Comparison of ENCODE assay signal across 22 cellular contexts in genomic region chr2:210222607-210223006, GRCh38. TPM values are rescaled to one million over a fixed set of nuclear protein-coding genes. Genes with fewer than 3 reads are reported as not detected.
"Had no signal": no experiment of that assay in that cellular context is flagged by ENCODE, and none has a peak within 500 bp of the region (broad histone marks: within the 10 kb centered on the region; RNA-seq: fewer than 3 reads in every experiment).

No MANE protein-coding gene starts in this region.

- DNase-seq: activated CD4-positive, alpha-beta T cell treated with anti-CD3 and anti-CD28 coated beads for 4 hours; activated CD4-positive, alpha-beta T cell treated with anti-CD3 and anti-CD28 coated beads, Interleukin-2, amount 50 U/mL, for 4 hours; activated effector memory CD4-positive, alpha-beta T cell treated with Interleukin-2 at 50 U/mL for 16 hours; activated naive CD4-positive, alpha-beta T cell treated with anti-CD3 and anti-CD28 coated beads for 36 hours; activated naive CD8-positive, alpha-beta T cell treated with anti-CD3 and anti-CD28 coated beads for 36 hours; activated T-cell treated with anti-CD3 and anti-CD28 coated beads for 4 hours; activated T-cell treated with anti-CD3 and anti-CD28 coated beads, Interleukin-2, amount 50 U/mL, for 72 hours; endodermal cell; foreskin keratinocyte; heart right ventricle; mesendoderm; mucosa of descending colon; right cardiac atrium; stimulated activated CD4-positive, alpha-beta T cell treated with anti-CD3 and anti-CD28 coated beads, Interleukin-2, amount 100 ng/mL, for 48 hours; stimulated activated naive CD4-positive, alpha-beta T cell treated with Interleukin-2 at 50 U/mL for 16 hours; testis had no signal

- H3K27me3 ChIP-seq: testis had no signal

- H3K36me3 ChIP-seq: esophagus muscularis mucosa, heart right ventricle had no signal

- ATAC-seq: activated T-cell treated with anti-CD3 and anti-CD28 coated beads, Interleukin-2, amount 50 U/mL, for 72 hours; foreskin keratinocyte; heart right ventricle; mucosa of descending colon; natural killer cell treated with Interleukin-12 subunit alpha and Interleukin-12 subunit beta and Interleukin-15 and Interleukin-18, amount 100 ng/mL, for 72 hours; right cardiac atrium had no signal

- H3K4me3 ChIP-seq: esophagus muscularis mucosa, lung, mucosa of descending colon, testis had no signal

- H3K27ac ChIP-seq: esophagus muscularis mucosa, foreskin keratinocyte, heart right ventricle, VCaP had no signal

- H3K9me3 ChIP-seq: esophagus muscularis mucosa, heart right ventricle, mucosa of descending colon, testis had no signal

RNA-seq across cellular contexts. Expression of gene ACADL, which starts 2.6 kb away (rescaled TPM):
- total RNA-seq: activated naive CD4-positive, alpha-beta T cell treated with anti-CD3 and anti-CD28 coated beads for 36 hours; activated naive CD8-positive, alpha-beta T cell treated with anti-CD3 and anti-CD28 coated beads for 36 hours; activated T-cell treated with anti-CD3 and anti-CD28 coated beads, Interleukin-2, amount 50 U/mL, for 72 hours; glomerular endothelial cell; natural killer cell treated with Interleukin-12 subunit alpha and Interleukin-12 subunit beta and Interleukin-15 and Interleukin-18, amount 100 ng/mL, for 72 hours; T-helper 1 cell treated with Interleukin-12 subunit alpha and Interleukin-12 subunit beta and Interleukin-4 antibody, amounts not matched to agents 30 ng/mL and 1 ng/mL, for 36 hours had no signal
